Comparison of ENCODE assay signal across 8 cellular contexts in genomic region chr3:101902041-101902440, GRCh38. TPM values are rescaled to one million over a fixed set of nuclear protein-coding genes. Genes with fewer than 3 reads are reported as not detected.
DNase-seq lines count a peak whose midpoint lies in the region; ATAC-seq and TF ChIP-seq lines count a peak whose summit lies in the region.
"Had no signal": no experiment of that assay in that cellular context is flagged by ENCODE, and none has a peak within 500 bp of the region (broad histone marks: within the 10 kb centered on the region; RNA-seq: fewer than 3 reads in every experiment).

No MANE protein-coding gene starts in this region.

- no peaks in the 10 kb centered on the region for H3K9me3 ChIP-seq in tibial artery
- H3K9me3 ChIP-seq: neutrophil had no signal

- no peak overlapping the region for H3K27ac ChIP-seq in tibial artery
- H3K27ac ChIP-seq: neutrophil had no signal

- intact Hi-C loops in tibial artery (cut with DNase I; ENCODE audit: low total_unique reads) = no loop called here

- H3K27me3 ChIP-seq in tibial artery = no peaks in the 10 kb centered on the region
- H3K27me3 ChIP-seq: neutrophil had no signal

- H3K4me3 ChIP-seq in tibial artery = no peak overlapping the region

- no peaks in the 10 kb centered on the region for H3K4me1 ChIP-seq in tibial artery

- ATAC-seq in GM18873 (IDR thresholded peaks at IDR 0.05; ENCODE audit: low FRiP score, unreplicated experiment) (peak; percentile 57), HG03066 (IDR thresholded peaks at IDR 0.05; ENCODE audit: low read depth, unreplicated experiment) (peak; percentile 46)

- H3K36me3 ChIP-seq in tibial artery = no peaks in the 10 kb centered on the region
- H3K36me3 ChIP-seq: neutrophil had no signal

- no peak for TF ChIP-seq CTCF in tibial artery (IDR thresholded peaks at IDR 0.05)

- DNase-seq in amniotic epithelial cell (ENCODE audit: low read depth) (peak; percentile 98), pulmonary artery endothelial cell (ENCODE audit: low read depth, low spot score) (peak; percentile 19), DMS 273 treated with DMSO at 0.1 percent for 48 hours (lab: John Stamatoyannopoulos, UW) (no peak), tibial artery (no peak)
- DNase-seq in stimulated activated CD8-positive, alpha-beta memory T cell treated with anti-CD3 and anti-CD28 coated beads, Interleukin-4, amount 100 ng/mL, for 48 hours = no peak

RNA-seq across cellular contexts. Expression of gene NFKBIZ, which starts 52.7 kb away (rescaled TPM):
- 16.5 and 22.4 TPM in 2 replicates for total RNA-seq in pulmonary artery endothelial cell

Comparison
In these comparisons a context has a peak if more than half of its experiments do, and no peak if none do; other contexts are left out.
1. DNase-seq: peak in amniotic epithelial cell (single experiment) and pulmonary artery endothelial cell (single experiment); none in DMS 273 treated with DMSO at 0.1 percent for 48 hours (single experiment), tibial artery (0 of 2) and stimulated activated CD8-positive, alpha-beta memory T cell treated with anti-CD3 and anti-CD28 coated beads, Interleukin-4, amount 100 ng/mL, for 48 hours (single experiment).